15 cellular contexts compared by ENCODE assay signal in the genomic region with DNA sequence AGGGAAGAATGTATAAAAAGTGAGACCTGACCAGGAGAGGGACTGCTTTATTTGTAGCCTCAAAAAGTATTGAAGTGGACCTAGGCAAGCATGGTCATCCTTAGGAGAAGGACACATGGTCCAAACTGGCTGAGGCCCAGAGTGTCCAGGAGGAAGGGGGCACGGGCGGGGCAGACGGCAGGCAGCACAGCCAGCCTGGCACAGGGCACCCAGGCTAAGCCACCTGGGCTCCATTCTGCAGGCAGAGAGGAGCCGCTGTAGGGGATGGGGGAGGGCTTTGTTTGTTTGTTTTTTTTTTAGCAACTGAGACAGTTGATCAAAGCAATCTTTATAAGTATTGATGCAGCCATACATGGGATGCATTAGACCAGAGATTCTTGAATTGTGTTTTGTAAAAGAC.
DNase-seq lines count a peak whose midpoint lies in the region; ATAC-seq and TF ChIP-seq lines count a peak whose summit lies in the region.
"Had no signal": no experiment of that assay in that cellular context is flagged by ENCODE, and none has a peak within 500 bp of the region (broad histone marks: within the 10 kb centered on the region; RNA-seq: fewer than 3 reads in every experiment).

No MANE protein-coding gene starts in this region.

- intact Hi-C loops in esophagus muscularis mucosa (cut with DNase I): no loop called here

- no peak for TF ChIP-seq CTCF in esophagus muscularis mucosa (IDR thresholded peaks at IDR 0.05)

- H4K8ac ChIP-seq in trophoblast cell (ENCODE audit: low read depth, low read length): peak overlapping the region; percentile 57

- H3K4me3 ChIP-seq in trophoblast cell (ENCODE audit: low read depth, low read length) (no peak overlapping the region), esophagus muscularis mucosa (no peak overlapping the region), H7 (ENCODE audit: insufficient read depth, low read depth, low read length) (no peak overlapping the region)
- H3K4me3 ChIP-seq: BLaER1 treated with 17β-estradiol and CSF1 and Interleukin-3, amounts not matched to agents 10 nM and 100 nM had no signal

- H3K79me1 ChIP-seq in trophoblast cell (ENCODE audit: low read length): peaks cover 16% of the 10 kb centered on the region

- H3K14ac ChIP-seq in trophoblast cell (ENCODE audit: low read length): peak overlapping the region; percentile 52

- ATAC-seq in HG02884 (IDR thresholded peaks at IDR 0.05; ENCODE audit: unreplicated experiment): no peak

- no peaks in the 10 kb centered on the region for H3K27me3 ChIP-seq in trophoblast cell (ENCODE audit: insufficient read depth, low read length)
- no peaks in the 10 kb centered on the region for H3K27me3 ChIP-seq in esophagus muscularis mucosa
- H3K27me3 ChIP-seq in H7 (ENCODE audit: control insufficient read depth, insufficient read depth, low read length): no peaks in the 10 kb centered on the region
- H3K27me3 ChIP-seq: BLaER1 treated with 17β-estradiol and CSF1 and Interleukin-3, amounts not matched to agents 10 nM and 100 nM had no signal

- no peak overlapping the region for H4K12ac ChIP-seq in trophoblast cell (ENCODE audit: low read depth, low read length)

- H3K4me1 ChIP-seq in trophoblast cell (ENCODE audit: control insufficient read depth in 1 of 2, insufficient read depth in 2 of 2, low read length in 2 of 2) (peaks cover 11 to 16% of the 10 kb centered on the region in 2 experiments), esophagus muscularis mucosa (no peaks in the 10 kb centered on the region)
- H3K4me1 ChIP-seq: BLaER1 treated with 17β-estradiol and CSF1 and Interleukin-3, amounts not matched to agents 10 nM and 100 nM had no signal

- H3K18ac ChIP-seq in trophoblast cell (ENCODE audit: low read length): peak overlapping the region; percentile 50

- H2AFZ ChIP-seq in trophoblast cell (ENCODE audit: insufficient read depth, low read length, poor library complexity): no peak overlapping the region

- H2BK12ac ChIP-seq in trophoblast cell (ENCODE audit: low read length): peak overlapping the region; percentile 73

- no peak overlapping the region for H3K4ac ChIP-seq in trophoblast cell (ENCODE audit: low read depth, low read length)

- H3K79me2 ChIP-seq in trophoblast cell (ENCODE audit: control insufficient read depth, insufficient read depth, low read length, poor library complexity): peaks cover 3% of the 10 kb centered on the region

- H3K4me2 ChIP-seq in trophoblast cell (ENCODE audit: low read length): no peak overlapping the region
- H3K4me2 ChIP-seq: BLaER1 treated with 17β-estradiol and CSF1 and Interleukin-3, amounts not matched to agents 10 nM and 100 nM had no signal

- no peak overlapping the region for H3K27ac ChIP-seq in trophoblast cell (ENCODE audit: low read depth, low read length)
- no peak overlapping the region for H3K27ac ChIP-seq in esophagus muscularis mucosa (replicated peaks in 1 of 4)
- H3K27ac ChIP-seq: BLaER1 treated with 17β-estradiol and CSF1 and Interleukin-3, amounts not matched to agents 10 nM and 100 nM had no signal

- H2AK5ac ChIP-seq in trophoblast cell (ENCODE audit: low read length): peak overlapping the region; percentile 86

- H3K9me3 ChIP-seq in trophoblast cell (ENCODE audit: insufficient read depth, low read depth, low read length) (no peaks in the 10 kb centered on the region), esophagus muscularis mucosa (no peaks in the 10 kb centered on the region)
- H3K9me3 ChIP-seq: BLaER1 treated with 17β-estradiol and CSF1 and Interleukin-3, amounts not matched to agents 10 nM and 100 nM had no signal

- no peak overlapping the region for H3K23ac ChIP-seq in trophoblast cell (ENCODE audit: low read length)

- no CpG with 5 or more reads among the region's 4 CpGs for WGBS in trophoblast cell (ENCODE audit: extremely low coverage, insufficient coverage, insufficient read length)
- WGBS in esophagus muscularis mucosa: 90% methylated on average over 4 of the region's 4 CpGs

- H4K91ac ChIP-seq in trophoblast cell (ENCODE audit: low read depth, low read length): peak overlapping the region; percentile 88

- no peak for TF ChIP-seq EP300 in esophagus muscularis mucosa (IDR thresholded peaks at IDR 0.05)

- TF ChIP-seq POLR2A in esophagus muscularis mucosa (IDR thresholded peaks at IDR 0.05; ENCODE audit: low read depth): no peak

- peak overlapping the region; percentile 77 for H2BK120ac ChIP-seq in trophoblast cell (ENCODE audit: insufficient read depth, low read length, poor library complexity)

- H3K9ac ChIP-seq in trophoblast cell (ENCODE audit: low read length): no peak overlapping the region
- H3K9ac ChIP-seq: BLaER1 treated with 17β-estradiol and CSF1 and Interleukin-3, amounts not matched to agents 10 nM and 100 nM had no signal

- DNase-seq in NCI-H345 (lab: John Stamatoyannopoulos, UW) (peak; percentile 12), NCI-H345 treated with DMSO at 0.1 percent for 48 hours (lab: John Stamatoyannopoulos, UW; ENCODE audit: unreplicated experiment) (no peak), cerebellar cortex (ENCODE audit: low spot score) (peak; percentile 31), trophoblast cell (no peak), esophagus muscularis mucosa (ENCODE audit: extremely low spot score) (no peak), H7 (no peak)
- DNase-seq in stimulated activated CD4-positive, alpha-beta T cell treated with anti-CD3 and anti-CD28 coated beads, Interleukin-2, amount 100 ng/mL, for 24 hours: no peak
- DNase-seq: 8988T; Calu3; CD4-positive, CD25-positive, alpha-beta regulatory T cell; DND-41; GF-D8; IMR-90 had no signal

- H3K36me3 ChIP-seq in trophoblast cell (ENCODE audit: control insufficient read depth in 1 of 2, insufficient read depth in 2 of 2, low read length in 2 of 2) (peaks cover 0 to 3% of the 10 kb centered on the region in 2 experiments), esophagus muscularis mucosa (peaks cover 0 to 12% (median 0%) of the 10 kb centered on the region in 4 donors), H7 (replicated peaks; ENCODE audit: control insufficient read depth, insufficient read depth, low read length) (no peaks in the 10 kb centered on the region)
- H3K36me3 ChIP-seq: BLaER1 treated with 17β-estradiol and CSF1 and Interleukin-3, amounts not matched to agents 10 nM and 100 nM had no signal

- peak overlapping the region; percentile 5 for H2BK5ac ChIP-seq in trophoblast cell (ENCODE audit: low read depth, low read length, poor library complexity)

Comparison
In these comparisons a context has a peak if more than half of its experiments do, and no peak if none do; other contexts are left out.
1. DNase-seq: peak in NCI-H345 (single experiment) and cerebellar cortex (single experiment); none in NCI-H345 treated with DMSO at 0.1 percent for 48 hours (single experiment), trophoblast cell (0 of 2), stimulated activated CD4-positive, alpha-beta T cell treated with anti-CD3 and anti-CD28 coated beads, Interleukin-2, amount 100 ng/mL, for 24 hours (0 of 2), esophagus muscularis mucosa (single experiment) and H7 (single experiment).